In the genomic region with DNA sequence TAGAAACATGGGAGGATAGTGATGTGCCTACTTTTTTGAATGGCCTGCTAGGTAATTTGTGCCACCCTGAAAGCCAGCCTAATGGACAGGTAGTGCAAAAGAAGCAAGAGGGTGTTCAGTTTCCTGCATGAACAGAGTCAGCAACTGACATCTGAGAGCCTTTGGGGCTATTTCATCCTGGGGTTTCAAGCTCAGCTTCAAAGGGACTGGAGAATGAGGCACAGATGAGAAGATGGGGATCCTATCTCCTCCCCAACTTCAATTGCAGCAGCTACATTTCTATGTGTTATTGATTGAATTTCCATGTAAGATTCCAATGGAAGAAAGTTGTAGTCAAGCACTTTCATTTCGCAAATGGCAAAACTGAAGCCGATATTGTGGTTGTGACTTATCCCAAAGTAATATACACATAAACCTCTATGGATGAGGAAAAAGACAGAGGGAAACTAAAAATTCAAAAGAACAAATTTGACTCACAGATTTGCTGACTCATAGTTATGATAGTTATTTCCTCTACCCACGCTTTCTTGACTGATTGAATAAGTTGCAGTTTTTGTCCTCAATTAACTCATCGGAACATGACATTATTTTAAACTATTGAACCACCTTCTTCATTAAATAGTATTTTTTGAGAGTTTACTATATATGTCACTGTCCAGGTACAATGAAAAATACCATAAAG, we compare ENCODE assay signal across 12 cellular contexts. TPM values are rescaled to one million over a fixed set of nuclear protein-coding genes. Genes with fewer than 3 reads are reported as not detected.
DNase-seq lines count a peak whose midpoint lies in the region; ATAC-seq, FAIRE-seq and TF ChIP-seq lines count a peak whose summit lies in the region.
"Had no signal": no experiment of that assay in that cellular context is flagged by ENCODE, and none has a peak within 500 bp of the region (broad histone marks: within the 10 kb centered on the region; RNA-seq: fewer than 3 reads in every experiment).

No MANE protein-coding gene starts in this region.

- H3K4me1 Mint-ChIP-seq in activated T-helper 2 cell treated with anti-CD3 and anti-CD28 coated beads, Interferon-gamma antibody, Interleukin-2, Interleukin-4, amounts not matched to agents 10 μg/mL and 5 μg/mL and 100 μg/mL, durations not matched to agents 14 hours and 24 hours and 36 hours (ENCODE audit: low read depth) = peaks cover 28% of the 10 kb centered on the region

- no peak overlapping the region for H3K4me2 ChIP-seq in hepatocyte

- H3K4me3 ChIP-seq in A673 (ENCODE audit: low read depth, low read length, poor library complexity, severe bottlenecking) (no peak overlapping the region), hepatocyte (no peak overlapping the region), small intestine (ENCODE audit: low read depth in 1 of 2, low read length in 2 of 2) (no peak overlapping the region)

- no peaks in the 10 kb centered on the region for H4K20me1 ChIP-seq in hepatocyte (ENCODE audit: insufficient read depth, poor library complexity, severe bottlenecking)

- BruUV-seq in A673 (replicated peaks; lab: Mats Ljungman, UMichigan) = no TSS peak

- H3K4me3 Mint-ChIP-seq in activated T-helper 2 cell treated with anti-CD3 and anti-CD28 coated beads, Interferon-gamma antibody, Interleukin-2, Interleukin-4, amounts not matched to agents 10 μg/mL and 5 μg/mL and 100 μg/mL, durations not matched to agents 14 hours and 24 hours and 36 hours (ENCODE audit: low read depth) = no peak overlapping the region

- TF ChIP-seq CTCF in A673 (conservative IDR thresholded peaks at IDR 0.05; ENCODE audit: low read depth, low read length) = no peak
- TF ChIP-seq CTCF in hepatocyte (IDR thresholded peaks at IDR 0.05; ENCODE audit: poor library complexity) = no peak

- peak overlapping the region; percentile 39 for H3K27ac Mint-ChIP-seq in activated T-helper 2 cell treated with anti-CD3 and anti-CD28 coated beads, Interferon-gamma antibody, Interleukin-2, Interleukin-4, amounts not matched to agents 10 μg/mL and 5 μg/mL and 100 μg/mL, durations not matched to agents 14 hours and 24 hours and 36 hours

- FAIRE-seq in small intestine (lab: Jason Lieb, UNC) = no peak

- H3K9me3 ChIP-seq in A673 (ENCODE audit: low read depth, low read length, poor library complexity, severe bottlenecking) (no peaks in the 10 kb centered on the region), hepatocyte (ENCODE audit: low read depth) (no peaks in the 10 kb centered on the region), small intestine (ENCODE audit: control insufficient read depth, low read depth) (no peaks in the 10 kb centered on the region)

- no peaks in the 10 kb centered on the region for H3K79me2 ChIP-seq in hepatocyte

- no peaks in the 10 kb centered on the region for H3K9me2 ChIP-seq in hepatocyte (replicated peaks; ENCODE audit: insufficient read depth)

- H3K27me3 ChIP-seq in A673 (replicated peaks; ENCODE audit: insufficient read depth, low read depth, low read length, poor library complexity) (no peaks in the 10 kb centered on the region), hepatocyte (no peaks in the 10 kb centered on the region), small intestine (ENCODE audit: control insufficient read depth in 2 of 2, insufficient read depth in 2 of 2, low read length in 2 of 2) (no peaks in the 10 kb centered on the region)

- ATAC-seq in HG03521 (IDR thresholded peaks at IDR 0.05; ENCODE audit: unreplicated experiment) (no peak), HG03571 (IDR thresholded peaks at IDR 0.05; ENCODE audit: unreplicated experiment) (no peak)
- ATAC-seq: right cardiac atrium had no signal

- H3K4me1 ChIP-seq in A673 (ENCODE audit: insufficient read depth, low read length, poor library complexity, severe bottlenecking) (peaks cover 12% of the 10 kb centered on the region), hepatocyte (ENCODE audit: insufficient read depth) (peaks cover 8% of the 10 kb centered on the region), small intestine (ENCODE audit: control insufficient read depth in 2 of 2, insufficient read depth in 1 of 2, low read depth in 1 of 2, low read length in 1 of 2) (no peaks in the 10 kb centered on the region)

- H3K27ac ChIP-seq in A673 (ENCODE audit: low read depth, low read length, poor library complexity, severe bottlenecking) (no peak overlapping the region), hepatocyte (no peak overlapping the region), small intestine (ENCODE audit: low read depth in 1 of 2, low read length in 1 of 2) (no peak overlapping the region)
- H3K27ac ChIP-seq: WERI-Rb-1 had no signal

- intact Hi-C loops in A673 (cut with micrococcal nuclease; ENCODE audit: unreplicated experiment) = no loop called here
- intact Hi-C loops in activated T-helper 2 cell treated with anti-CD3 and anti-CD28 coated beads, Interferon-gamma antibody, Interleukin-2, Interleukin-4, amounts not matched to agents 10 μg/mL and 5 μg/mL and 100 μg/mL, durations not matched to agents 14 hours and 24 hours and 36 hours (cut with micrococcal nuclease) = loop anchor here (1.0 to 5.0 kb wide), 4 partner anchors 11 to 42 kb away; partner anchors contain the start of gene NRP1

- H3K9me3 Mint-ChIP-seq in activated T-helper 2 cell treated with anti-CD3 and anti-CD28 coated beads, Interferon-gamma antibody, Interleukin-2, Interleukin-4, amounts not matched to agents 10 μg/mL and 5 μg/mL and 100 μg/mL, durations not matched to agents 14 hours and 24 hours and 36 hours = no peaks in the 10 kb centered on the region

- CTCF ChIA-PET in A673 (lab: Charles Lee) = no interaction called here

- WGBS in hepatocyte (ENCODE audit: low lambda C conversion rate, missing lambda C conversion rate) = 91% methylated on average over 4 of the region's 4 CpGs
- 77 to 85% (median 83%) methylated on average over 4 of the region's 4 CpGs for WGBS in small intestine, 3 donors

- H2AFZ ChIP-seq in hepatocyte = no peak overlapping the region

- H3K27me3 Mint-ChIP-seq in activated T-helper 2 cell treated with anti-CD3 and anti-CD28 coated beads, Interferon-gamma antibody, Interleukin-2, Interleukin-4, amounts not matched to agents 10 μg/mL and 5 μg/mL and 100 μg/mL, durations not matched to agents 14 hours and 24 hours and 36 hours (ENCODE audit: low read depth) = peaks cover 6% of the 10 kb centered on the region

- DNase-seq in A673 (ENCODE audit: low spot score) (peak; percentile 24), ELR (ENCODE audit: low read depth) (peak; percentile 91), fibroblast of the conjunctiva (ENCODE audit: low read depth) (peak; percentile 45), hepatocyte (ENCODE audit: low spot score) (no peak), small intestine (no peak)
- DNase-seq in activated T-helper 2 cell treated with anti-CD3 and anti-CD28 coated beads, Interferon-gamma antibody, Interleukin-2, Interleukin-4, amounts not matched to agents 10 μg/mL and 5 μg/mL and 100 μg/mL, durations not matched to agents 14 hours and 24 hours and 36 hours (ENCODE audit: low spot score) = no peak
- DNase-seq: amygdala, NCI-H2081, right cardiac atrium, WERI-Rb-1 had no signal

- POLR2A ChIA-PET in A673 (lab: Charles Lee; ENCODE audit: low non-redundant PET) = no interaction called here

- no peaks in the 10 kb centered on the region for H3K36me3 Mint-ChIP-seq in activated T-helper 2 cell treated with anti-CD3 and anti-CD28 coated beads, Interferon-gamma antibody, Interleukin-2, Interleukin-4, amounts not matched to agents 10 μg/mL and 5 μg/mL and 100 μg/mL, durations not matched to agents 14 hours and 24 hours and 36 hours (ENCODE audit: low read depth)

- H3K36me3 ChIP-seq in A673 (ENCODE audit: insufficient read depth, low read length, poor library complexity, severe bottlenecking) (no peaks in the 10 kb centered on the region), hepatocyte (replicated peaks; ENCODE audit: insufficient read depth, low read depth) (no peaks in the 10 kb centered on the region), small intestine (ENCODE audit: control insufficient read depth in 2 of 2, insufficient read depth in 2 of 2, low read length in 2 of 2) (no peaks in the 10 kb centered on the region)
- H3K36me3 ChIP-seq: WERI-Rb-1 had no signal

RNA-seq across cellular contexts. Expression of gene NRP1, which starts 42.6 kb away (rescaled TPM):
- total RNA-seq in A673 (2021) (31.7 and 32.8 TPM in 2 replicates), hepatocyte (44.5 and 46.9 TPM in 2 replicates)
- total RNA-seq in activated T-helper 2 cell treated with anti-CD3 and anti-CD28 coated beads, Interferon-gamma antibody, Interleukin-2, Interleukin-4, amounts not matched to agents 10 μg/mL and 5 μg/mL and 100 μg/mL, durations not matched to agents 14 hours and 24 hours and 36 hours = 6.1 and 6.6 TPM in 2 replicates
- polyA plus RNA-seq in hepatocyte (32.2 and 35.3 TPM in 2 replicates), small intestine (10 to 100 TPM in 1 of 3 donors, 1 to 10 TPM in 2; 2.5 to 22.0 (median 3.0) TPM)

Comparison
In these comparisons a context has a peak if more than half of its experiments do, and no peak if none do; other contexts are left out.
1. DNase-seq: peak in A673 (single experiment), ELR (single experiment) and fibroblast of the conjunctiva (single experiment); none in activated T-helper 2 cell treated with anti-CD3 and anti-CD28 coated beads, Interferon-gamma antibody, Interleukin-2, Interleukin-4, amounts not matched to agents 10 μg/mL and 5 μg/mL and 100 μg/mL, durations not matched to agents 14 hours and 24 hours and 36 hours (single experiment), hepatocyte (single experiment) and small intestine (single experiment).